In the genomic region with DNA sequence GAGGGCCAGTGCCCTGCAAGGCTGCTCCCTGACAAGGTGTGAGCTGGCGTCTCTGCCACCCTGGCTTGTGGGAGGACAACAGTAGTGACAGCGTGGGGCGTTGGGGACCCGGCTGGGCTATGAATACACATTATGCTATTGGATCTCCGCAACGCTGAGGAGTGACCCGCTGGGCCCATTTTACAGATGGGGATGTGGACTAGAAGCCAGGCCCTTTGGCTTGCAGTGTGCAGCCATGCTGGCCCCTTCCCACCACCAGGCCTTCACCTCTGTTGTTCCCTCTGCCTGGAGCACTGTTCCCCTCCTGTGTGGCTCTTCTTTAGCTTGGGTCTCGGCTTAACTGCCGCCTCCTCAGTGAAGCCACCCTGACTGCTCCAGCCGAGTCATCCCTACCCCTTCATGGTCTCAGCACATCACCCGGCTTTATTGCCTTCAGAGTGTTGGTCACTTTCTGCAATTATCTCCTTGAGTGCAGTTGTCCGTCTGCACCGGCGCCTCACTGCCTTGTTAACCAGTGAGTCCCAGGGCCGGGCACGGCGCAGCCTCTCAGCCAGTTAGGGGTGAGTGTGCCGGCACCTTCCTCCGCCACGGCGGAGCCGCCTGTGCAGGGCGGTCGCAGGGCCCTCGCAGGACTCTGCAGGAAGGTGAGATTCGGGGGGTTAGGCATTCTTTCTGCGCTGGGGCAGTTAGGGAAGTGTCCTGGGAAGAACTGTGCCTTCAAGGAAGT, we compare ENCODE assay signal across 1 cellular context.
TF ChIP-seq lines count a peak whose summit lies in the region.

No MANE protein-coding gene starts in this region.

TF ChIP-seq in H1, 55 proteins besides CTCF, POLR2A, EP300 and RAD21:
- TF ChIP-seq SP2 (IDR thresholded peaks at IDR 0.05; ENCODE audit: low read length): no peak
